In genomic region chr5:72281764-72282499, GRCh38 we compare ENCODE assay signal across 8 cellular contexts. TPM values are rescaled to one million over a fixed set of nuclear protein-coding genes. Genes with fewer than 3 reads are reported as not detected.
DNase-seq lines count a peak whose midpoint lies in the region; ATAC-seq, FAIRE-seq and TF ChIP-seq lines count a peak whose summit lies in the region.

No MANE protein-coding gene starts in this region.

- in situ Hi-C loops in astrocyte of the spinal cord (cut with HindIII; ENCODE audit: low sequenced_read_pairs): no loop called here
- in situ Hi-C loops in HepG2 (cut with HindIII; ENCODE audit: extremely low pct_ligation_motif_present, low pct_unique_long_range_greater_than_20kb): no loop called here

- H3K27me3 ChIP-seq in A673 (replicated peaks; ENCODE audit: insufficient read depth, low read depth, low read length, poor library complexity) (no peaks in the 10 kb centered on the region), HepG2 (ENCODE audit: control insufficient read depth in 1 of 2, insufficient read depth in 2 of 2, low read length in 2 of 2) (no peaks in the 10 kb centered on the region), BE2C (no peaks in the 10 kb centered on the region)

- H3K9me3 ChIP-seq in A673 (ENCODE audit: low read depth, low read length, poor library complexity, severe bottlenecking): no peaks in the 10 kb centered on the region
- H3K9me3 ChIP-seq in HepG2 (ENCODE audit: low read length): no peaks in the 10 kb centered on the region
- H3K9me3 ChIP-seq in BE2C: no peaks in the 10 kb centered on the region

- H2AFZ ChIP-seq in HepG2 (ENCODE audit: low read length): no peak overlapping the region

- WGBS in HepG2 (ENCODE audit: low lambda C conversion rate): 73% methylated on average over 3 of the region's 3 CpGs

- H3K27ac ChIP-seq in A673 (ENCODE audit: low read depth, low read length, poor library complexity, severe bottlenecking): peak overlapping the region; percentile 90
- H3K27ac ChIP-seq in HepG2 (ENCODE audit: extremely low read length, insufficient read depth, low read length): peak overlapping the region; percentile 42

- H4K20me1 ChIP-seq in HepG2 (ENCODE audit: insufficient read depth, low read length): no peaks in the 10 kb centered on the region

- no peak overlapping the region for H3K4me2 ChIP-seq in HepG2 (ENCODE audit: low read depth, low read length)

- no peak for FAIRE-seq in HepG2 (lab: Jason Lieb, UNC)

- H3K4me3 ChIP-seq in A673 (ENCODE audit: low read depth, low read length, poor library complexity, severe bottlenecking) (no peak overlapping the region), astrocyte of the spinal cord (ENCODE audit: low read depth, low read length) (no peak overlapping the region), HepG2 (replicated peaks in 1 of 3; ENCODE audit: insufficient read depth in 1 of 3, low read depth in 2 of 3, low read length in 3 of 3) (no peak overlapping the region), BE2C (ENCODE audit: low read depth, low read length) (no peak overlapping the region)

- TF ChIP-seq EP300 in HepG2 (IDR thresholded peaks at IDR 0.05; ENCODE audit: low read depth in 2 of 2, low read length in 2 of 2) (peak in 1 of 2 experiments; percentile 49; a peak in 1 of 4 replicates), HepG2 (CRISPR knock-in tag; IDR thresholded peaks at IDR 0.05; ENCODE audit: borderline replicate concordance) (no peak)

- POLR2A ChIA-PET in A673 (lab: Charles Lee; ENCODE audit: low non-redundant PET) (no interaction called here), HepG2 (lab: Yijun Ruan, JAX) (interaction anchor here (0.6 to 1.3 kb wide), 5 partner anchors 11 to 38 kb away, joined by 3 to 10 read pairs (median 5); partner anchors contain the start of genes MRPS27 and PTCD2)

- ATAC-seq in HepG2 (no peak), GM19035 (IDR thresholded peaks at IDR 0.05; ENCODE audit: unreplicated experiment) (no peak)

- TF ChIP-seq POLR2A in HepG2 (IDR thresholded peaks at IDR 0.05; ENCODE audit: insufficient read depth in 1 of 2, low read depth in 2 of 2, low read length in 2 of 2): no peak

- TF ChIP-seq CTCF in A673 (conservative IDR thresholded peaks at IDR 0.05; ENCODE audit: low read depth, low read length) (no peak), astrocyte of the spinal cord (IDR thresholded peaks at IDR 0.05; ENCODE audit: low read depth, low read length) (no peak), HepG2 (CRISPR knock-in tag; IDR thresholded peaks at IDR 0.05) (no peak), BE2C (IDR thresholded peaks at IDR 0.05; ENCODE audit: low read depth, low read length) (no peak)

- intact Hi-C loops in A673 (cut with micrococcal nuclease; ENCODE audit: unreplicated experiment): loop anchor here (5.0 kb wide), 1 partner anchor 145 kb away; no protein-coding TSS in a partner anchor
- intact Hi-C loops in HepG2 (cut with micrococcal nuclease; ENCODE audit: unreplicated experiment): no loop called here

- H3K4me1 ChIP-seq in A673 (ENCODE audit: insufficient read depth, low read length, poor library complexity, severe bottlenecking): peaks cover 40% of the 10 kb centered on the region
- peaks cover 42% of the 10 kb centered on the region for H3K4me1 ChIP-seq in HepG2 (ENCODE audit: insufficient read depth, low read length)
- H3K4me1 ChIP-seq in BE2C: peaks cover 15% of the 10 kb centered on the region

- BruUV-seq in A673 (replicated peaks; lab: Mats Ljungman, UMichigan) (TSS peak; percentile 85), HepG2 (replicated peaks; lab: Mats Ljungman, UMichigan) (no TSS peak)

- no peak overlapping the region for H3K9ac ChIP-seq in HepG2 (ENCODE audit: insufficient read depth, low read depth, low read length)

- CTCF ChIA-PET in A673 (lab: Charles Lee): interaction anchor here (0.9 kb wide), 1 partner anchor 26 kb away, joined by 6 read pairs; no protein-coding TSS in a partner anchor
- CTCF ChIA-PET in HepG2 (lab: Yijun Ruan, JAX; ENCODE audit: low intra/inter-chr PET ratio, low total read pairs): no interaction called here

- no peak for TF ChIP-seq RAD21 in HepG2 (CRISPR knock-in tag; IDR thresholded peaks at IDR 0.05)

- no peaks in the 10 kb centered on the region for H3K36me3 ChIP-seq in A673 (ENCODE audit: insufficient read depth, low read length, poor library complexity, severe bottlenecking)
- peaks cover 2 to 20% of the 10 kb centered on the region in 2 experiments for H3K36me3 ChIP-seq in HepG2 (replicated peaks in 1 of 2; ENCODE audit: control insufficient read depth in 1 of 2, insufficient read depth in 2 of 2, low read length in 2 of 2)
- peaks cover 5% of the 10 kb centered on the region for H3K36me3 ChIP-seq in BE2C

- H3K79me2 ChIP-seq in HepG2 (ENCODE audit: insufficient read depth, low read length): peaks cover 2% of the 10 kb centered on the region

- DNase-seq in A673 (ENCODE audit: low spot score) (peak; percentile 87), HuH-7 (ENCODE audit: low spot score) (peak; percentile 8), astrocyte of the spinal cord (ENCODE audit: low read depth, low spot score) (peak; percentile 89), HepG2 (ENCODE audit: low spot score) (peak; percentile 35), BE2C (no peak)
- DNase-seq in stimulated activated CD4-positive, alpha-beta T cell treated with anti-CD3 and anti-CD28 coated beads, Interleukin-12 subunit alpha, Interleukin-12 subunit beta, amount 100 ng/mL, for 4 hours: no peak
- no peak for DNase-seq in stimulated activated CD4-positive, alpha-beta T cell treated with anti-CD3 and anti-CD28 coated beads, Interleukin-15, amount 100 ng/mL, for 24 hours

TF ChIP-seq in HepG2, 621 proteins besides CTCF, POLR2A, EP300 and RAD21 (continues in another document):
- TF ChIP-seq ZNF382 (CRISPR knock-in tag; IDR thresholded peaks at IDR 0.05; ENCODE audit: borderline replicate concordance) (no peak), ZNF563 (CRISPR knock-in tag; IDR thresholded peaks at IDR 0.05) (no peak), MED1 (CRISPR knock-in tag; IDR thresholded peaks at IDR 0.05) (0 out of 2 replicates have a peak, but pooled peaks have one; percentile 33), ATF7-NPFF (CRISPR knock-in tag; IDR thresholded peaks at IDR 0.05; ENCODE audit: low read depth) (no peak)

RNA-seq across cellular contexts. Expression of gene MRPS27, which starts 38.1 kb away (rescaled TPM):
- total RNA-seq in A673 (2021) (83.2 and 88.6 TPM in 2 replicates), HepG2 (2016; rRNA removed; fragmentation: Illumina TruSeq; extraction: Trizol) (115 and 139 TPM in 2 replicates)
- 17.5 and 21.2 TPM in 2 replicates for total RNA-seq in HepG2 (2016; cell fraction: cytosol; rRNA removed; fragmentation: Illumina TruSeq; extraction: Trizol; ENCODE audit: low read depth)
- 116 and 136 TPM in 2 replicates for total RNA-seq in HepG2 (2016; cell fraction: insoluble cytoplasmic fraction; rRNA removed; fragmentation: Illumina TruSeq; extraction: Trizol)
- total RNA-seq in HepG2 (2016; cell fraction: membrane; rRNA removed; fragmentation: Illumina TruSeq; extraction: Trizol): 84.2 and 94.1 TPM in 2 replicates
- total RNA-seq in HepG2 (2016; cell fraction: nucleus; rRNA removed; fragmentation: Illumina TruSeq; extraction: Trizol): 105 and 107 TPM in 2 replicates
- 69.9 and 71.8 TPM in 2 replicates for polyA plus RNA-seq in HepG2 (2011; rRNA removed)
- 61.9 and 69.4 TPM in 2 replicates for polyA plus RNA-seq in HepG2 (2011; cell fraction: cytosol; rRNA removed)
- 35.6 and 40.4 TPM in 2 replicates for polyA plus RNA-seq in HepG2 (2011; cell fraction: nucleus; rRNA removed)
- 50.1 and 50.6 TPM in 2 replicates for polyA plus RNA-seq in HepG2 (2012)
- 15.3 and 16.9 TPM in 2 replicates for polyA plus RNA-seq in HepG2 (2016; cell fraction: cytosol; fragmentation: Illumina TruSeq; extraction: Trizol; ENCODE audit: low read depth)
- 115 and 117 TPM in 2 replicates for polyA plus RNA-seq in HepG2 (2016; cell fraction: insoluble cytoplasmic fraction; fragmentation: Illumina TruSeq; extraction: Trizol; ENCODE audit: low read depth)
- polyA plus RNA-seq in HepG2 (2016; cell fraction: membrane; fragmentation: Illumina TruSeq; extraction: Trizol; ENCODE audit: low read depth): 55.5 and 63.7 TPM in 2 replicates
- 77.0 and 147 TPM in 2 replicates for polyA plus RNA-seq in HepG2 (2016; cell fraction: nucleus; fragmentation: Illumina TruSeq; extraction: Trizol; ENCODE audit: insufficient read depth, low read depth)
- polyA minus RNA-seq in HepG2 (2011; rRNA and poly(A)+ RNA removed; ENCODE audit: low replicate concordance): 215 and 246 TPM in 2 replicates
- 76.1 and 103 TPM in 2 replicates for polyA minus RNA-seq in HepG2 (2011; cell fraction: cytosol; rRNA and poly(A)+ RNA removed)
- 93.1 and 114 TPM in 2 replicates for polyA minus RNA-seq in HepG2 (2011; cell fraction: nucleus; rRNA and poly(A)+ RNA removed)
- polyA plus RNA-seq in BE2C (2012; ENCODE audit: insufficient read depth, insufficient read length, low read depth): 53.0 TPM

RNA-seq across cellular contexts. Expression of gene PTCD2, which starts 38.2 kb away (rescaled TPM):
- total RNA-seq in A673 (2021) (12.7 and 17.3 TPM in 2 replicates), HepG2 (2016; rRNA removed; fragmentation: Illumina TruSeq; extraction: Trizol) (6.4 and 7.0 TPM in 2 replicates)
- total RNA-seq in HepG2 (2016; cell fraction: cytosol; rRNA removed; fragmentation: Illumina TruSeq; extraction: Trizol; ENCODE audit: low read depth): 1.2 and 1.8 TPM in 2 replicates
- 7.0 and 9.2 TPM in 2 replicates for total RNA-seq in HepG2 (2016; cell fraction: insoluble cytoplasmic fraction; rRNA removed; fragmentation: Illumina TruSeq; extraction: Trizol)
- total RNA-seq in HepG2 (2016; cell fraction: membrane; rRNA removed; fragmentation: Illumina TruSeq; extraction: Trizol): 3.4 TPM in 2 replicates
- 11.4 and 14.2 TPM in 2 replicates for total RNA-seq in HepG2 (2016; cell fraction: nucleus; rRNA removed; fragmentation: Illumina TruSeq; extraction: Trizol)
- polyA plus RNA-seq in HepG2 (2011; rRNA removed): 5.3 and 5.5 TPM in 2 replicates
- polyA plus RNA-seq in HepG2 (2011; cell fraction: cytosol; rRNA removed): 2.2 and 3.7 TPM in 2 replicates
- polyA plus RNA-seq in HepG2 (2011; cell fraction: nucleus; rRNA removed): 9.0 and 11.4 TPM in 2 replicates
- 3.9 and 4.5 TPM in 2 replicates for polyA plus RNA-seq in HepG2 (2012)
- polyA plus RNA-seq in HepG2 (2016; cell fraction: cytosol; fragmentation: Illumina TruSeq; extraction: Trizol; ENCODE audit: low read depth): 0.70 and 0.74 TPM in 2 replicates
- polyA plus RNA-seq in HepG2 (2016; cell fraction: insoluble cytoplasmic fraction; fragmentation: Illumina TruSeq; extraction: Trizol; ENCODE audit: low read depth): 8.3 and 9.4 TPM in 2 replicates
- polyA plus RNA-seq in HepG2 (2016; cell fraction: membrane; fragmentation: Illumina TruSeq; extraction: Trizol; ENCODE audit: low read depth): 1.6 and 2.1 TPM in 2 replicates
- polyA plus RNA-seq in HepG2 (2016; cell fraction: nucleus; fragmentation: Illumina TruSeq; extraction: Trizol; ENCODE audit: insufficient read depth, low read depth): 13.3 and 14.0 TPM in 2 replicates
- polyA minus RNA-seq in HepG2 (2011; rRNA and poly(A)+ RNA removed; ENCODE audit: low replicate concordance): 6.7 and 16.5 TPM in 2 replicates
- 2.5 and 3.2 TPM in 2 replicates for polyA minus RNA-seq in HepG2 (2011; cell fraction: cytosol; rRNA and poly(A)+ RNA removed)
- polyA minus RNA-seq in HepG2 (2011; cell fraction: nucleus; rRNA and poly(A)+ RNA removed): 19.2 and 20.8 TPM in 2 replicates
- 7.4 TPM for polyA plus RNA-seq in BE2C (2012; ENCODE audit: insufficient read depth, insufficient read length, low read depth)

Comparison
In these comparisons a context has a peak if more than half of its experiments do, and no peak if none do; other contexts are left out.
1. DNase-seq: peak in A673 (single experiment), HuH-7 (single experiment), astrocyte of the spinal cord (single experiment) and HepG2 (single experiment); none in stimulated activated CD4-positive, alpha-beta T cell treated with anti-CD3 and anti-CD28 coated beads, Interleukin-12 subunit alpha, Interleukin-12 subunit beta, amount 100 ng/mL, for 4 hours (single experiment), stimulated activated CD4-positive, alpha-beta T cell treated with anti-CD3 and anti-CD28 coated beads, Interleukin-15, amount 100 ng/mL, for 24 hours (single experiment) and BE2C (single experiment).